Comparison of ENCODE assay signal across 1 cellular context in genomic region chr7:80133361-80134104, GRCh38.
TF ChIP-seq lines count a peak whose summit lies in the region.

No MANE protein-coding gene starts in this region.

TF ChIP-seq in A549, 52 proteins besides CTCF, POLR2A, EP300 and RAD21 (continued from another document):
- TF ChIP-seq USF2 (IDR thresholded peaks at IDR 0.05), result no peak
- TF ChIP-seq HOXB5 (CRISPR knock-in tag; IDR thresholded peaks at IDR 0.05), result no peak
- TF ChIP-seq MAX (IDR thresholded peaks at IDR 0.05), result no peak
- TF ChIP-seq JUNB (IDR thresholded peaks at IDR 0.05), result no peak
- no peak for TF ChIP-seq HMGXB4 (CRISPR knock-in tag; IDR thresholded peaks at IDR 0.05; ENCODE audit: borderline replicate concordance)
- TF ChIP-seq ZSCAN20 (CRISPR knock-in tag; IDR thresholded peaks at IDR 0.05), result no peak
- no peak for TF ChIP-seq FOSB (CRISPR knock-in tag; IDR thresholded peaks at IDR 0.05)
- no peak for TF ChIP-seq RARB (CRISPR knock-in tag; IDR thresholded peaks at IDR 0.05)
- TF ChIP-seq CHD4 (IDR thresholded peaks at IDR 0.05; ENCODE audit: borderline replicate concordance), result no peak
- TF ChIP-seq HOXB13 (CRISPR knock-in tag; IDR thresholded peaks at IDR 0.05; ENCODE audit: low read depth), result no peak
- no peak for TF ChIP-seq SREBF2 (IDR thresholded peaks at IDR 0.05)
- TF ChIP-seq KDM5A (IDR thresholded peaks at IDR 0.05), result no peak
- no peak for TF ChIP-seq REST (IDR thresholded peaks at IDR 0.05)
- TF ChIP-seq HOXA7 (CRISPR knock-in tag; IDR thresholded peaks at IDR 0.05), result no peak
- no peak for TF ChIP-seq RNF2 (IDR thresholded peaks at IDR 0.05; ENCODE audit: borderline replicate concordance, low read depth)
- TF ChIP-seq ZFP36 (IDR thresholded peaks at IDR 0.05; ENCODE audit: borderline replicate concordance, partially characterized antibody), result no peak
